ENCODE assay signal across 13 cellular contexts in the genomic region with DNA sequence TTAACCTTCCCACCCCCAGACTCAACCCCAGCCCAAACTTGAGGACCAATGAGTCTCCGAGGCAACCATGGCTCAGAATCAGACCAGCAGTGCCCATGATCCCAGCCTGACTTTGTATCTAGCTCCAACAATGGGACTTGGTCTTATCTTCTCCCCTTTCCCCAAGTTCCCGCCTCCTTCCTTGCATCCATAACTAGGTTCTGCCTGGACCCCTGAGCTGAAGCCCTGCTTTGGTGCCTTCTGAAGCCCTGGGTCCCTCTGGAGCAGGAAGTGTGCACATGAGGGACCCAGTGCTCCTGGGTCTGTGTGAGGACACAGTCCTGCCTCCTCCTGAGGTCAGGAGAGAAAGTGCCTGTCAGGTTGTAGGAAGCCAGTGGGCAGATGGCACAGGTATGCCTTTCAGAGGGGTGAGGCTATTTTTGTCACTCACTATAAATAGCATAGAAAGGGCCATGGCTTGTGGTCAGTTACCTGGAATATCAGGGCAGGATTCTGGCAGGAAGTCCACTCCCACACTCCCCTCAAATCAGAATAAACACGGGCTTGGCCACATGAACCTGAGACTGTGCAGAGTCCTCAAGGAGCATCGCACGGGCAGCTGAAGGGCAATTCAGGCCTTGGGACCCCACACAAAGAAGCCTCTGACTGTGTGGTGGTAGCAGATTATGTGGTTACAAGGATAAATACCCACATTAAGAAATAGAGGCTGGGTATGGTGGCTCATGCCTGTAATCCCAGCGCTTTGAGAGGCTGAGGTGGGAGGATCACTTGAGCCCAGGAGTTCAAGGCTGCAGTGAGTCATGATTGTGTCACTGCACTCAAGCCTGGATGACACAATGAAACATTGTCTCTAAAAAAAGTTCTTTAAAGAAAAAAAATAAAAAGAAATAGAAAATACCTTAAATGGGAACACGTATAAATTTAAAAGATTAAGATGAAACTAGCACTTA. TPM values are rescaled to one million over a fixed set of nuclear protein-coding genes. Genes with fewer than 3 reads are reported as not detected.
DNase-seq lines count a peak whose midpoint lies in the region; ATAC-seq, FAIRE-seq and TF ChIP-seq lines count a peak whose summit lies in the region.
"Had no signal": no experiment of that assay in that cellular context is flagged by ENCODE, and none has a peak within 500 bp of the region (broad histone marks: within the 10 kb centered on the region; RNA-seq: fewer than 3 reads in every experiment).

No MANE protein-coding gene starts in this region.

- peaks cover 18% of the 10 kb centered on the region for H3K27me3 Mint-ChIP-seq in activated CD4-positive, alpha-beta memory T cell treated with anti-CD3 and anti-CD28 coated beads, Interleukin-2, amount 10 ng/mL, durations not matched to agents 7 days and 5 days

- no peaks in the 10 kb centered on the region for H3K27me3 ChIP-seq in PC-9 (ENCODE audit: insufficient read depth, low read depth)
- H3K27me3 ChIP-seq: pancreas had no signal

- H3K36me3 ChIP-seq in PC-9 (ENCODE audit: low read depth), result no peaks in the 10 kb centered on the region
- H3K36me3 ChIP-seq: pancreas had no signal

- no TSS peak for BruUV-seq in PC-9 (replicated peaks; lab: Mats Ljungman, UMichigan)

- H3K9me3 Mint-ChIP-seq in activated CD4-positive, alpha-beta memory T cell treated with anti-CD3 and anti-CD28 coated beads, Interleukin-2, amount 10 ng/mL, durations not matched to agents 7 days and 5 days, result peaks cover 7% of the 10 kb centered on the region

- FAIRE-seq in H54 (lab: Jason Lieb, UNC), result peak; percentile 30
- FAIRE-seq in GM12892 (lab: Jason Lieb, UNC), result no peak
- FAIRE-seq: pancreas had no signal

- no peak for TF ChIP-seq POLR2A in H54 (IDR thresholded peaks at IDR 0.05; ENCODE audit: low read depth, low read length)
- no peak for TF ChIP-seq POLR2A in GM12892 (IDR thresholded peaks at IDR 0.05; ENCODE audit: low read depth, low read length)

- CTCF ChIA-PET in PC-9 (lab: Charles Lee), result interaction anchor here (0.6 to 0.7 kb wide), 2 partner anchors 19 to 46 kb away, joined by 3 read pairs; no protein-coding TSS in a partner anchor
- CTCF ChIA-PET in activated CD4-positive, alpha-beta memory T cell treated with anti-CD3 and anti-CD28 coated beads, Interleukin-2, amount 10 ng/mL, durations not matched to agents 7 days and 5 days (lab: Charles Lee), result no interaction called here

- no peaks in the 10 kb centered on the region for H3K79me2 ChIP-seq in PC-9 (ENCODE audit: low read depth)

- no peak for ATAC-seq in GM18511 (IDR thresholded peaks at IDR 0.05; ENCODE audit: unreplicated experiment)
- ATAC-seq: pancreas had no signal

- H3K4me3 ChIP-seq in PC-9, result no peak overlapping the region
- H3K4me3 ChIP-seq: pancreas had no signal

- peaks cover 7% of the 10 kb centered on the region; the same call in 1 of the 2 replicates for H3F3A ChIP-seq in PC-9 (ENCODE audit: insufficient read depth, low read depth)

- H3K4me2 ChIP-seq in PC-9, result peak overlapping the region; percentile 54

- H3K9me3 ChIP-seq in PC-9 (ENCODE audit: insufficient read depth, low read depth), result no peaks in the 10 kb centered on the region
- H3K9me3 ChIP-seq: pancreas had no signal

- H3K4me3 Mint-ChIP-seq in activated CD4-positive, alpha-beta memory T cell treated with anti-CD3 and anti-CD28 coated beads, Interleukin-2, amount 10 ng/mL, durations not matched to agents 7 days and 5 days, result no peak overlapping the region
- H3K4me3 Mint-ChIP-seq: activated naive CD8-positive, alpha-beta T cell treated with anti-CD3 and anti-CD28 coated beads, Interleukin-2, amount 10 ng/mL, durations not matched to agents 7 days and 5 days; memory B cell had no signal

- DNase-seq in H54 (ENCODE audit: insufficient read length, low spot score), result peak; percentile 7
- peak; percentile 52 to 80 for DNase-seq in PC-9
- peak; percentile 19 for DNase-seq in cerebellum (ENCODE audit: low spot score)
- DNase-seq in non-pigmented ciliary epithelial cell (ENCODE audit: low read depth), result peak; percentile 30
- no peak for DNase-seq in activated CD4-positive, alpha-beta memory T cell treated with anti-CD3 and anti-CD28 coated beads, Interleukin-2, amount 10 ng/mL, durations not matched to agents 7 days and 5 days
- DNase-seq in GM12892 (ENCODE audit: insufficient read length), result no peak
- DNase-seq: activated naive CD8-positive, alpha-beta T cell treated with anti-CD3 and anti-CD28 coated beads, Interleukin-2, amount 10 ng/mL, durations not matched to agents 7 days and 5 days; NCI-H2081 treated with DMSO at 0.1 percent for 48 hours; pancreas; stimulated activated CD4-positive, alpha-beta T cell treated with anti-CD3 and anti-CD28 coated beads, Interleukin-4, amount 100 ng/mL, for 1 hour; T-helper 9 cell had no signal

- no peaks in the 10 kb centered on the region for H3K9me2 ChIP-seq in PC-9 (ENCODE audit: insufficient read depth)

- peaks cover 21% of the 10 kb centered on the region for H3K4me1 ChIP-seq in PC-9 (replicated peaks; ENCODE audit: insufficient read depth)
- H3K4me1 ChIP-seq: pancreas had no signal

- peak overlapping the region; percentile 72 for H3K27ac ChIP-seq in PC-9
- H3K27ac ChIP-seq: pancreas had no signal

- H4K20me1 ChIP-seq in PC-9 (ENCODE audit: insufficient read depth), result no peaks in the 10 kb centered on the region

- POLR2A ChIA-PET in PC-9 (lab: Charles Lee; ENCODE audit: unreplicated experiment), result no interaction called here
- POLR2A ChIA-PET in activated CD4-positive, alpha-beta memory T cell treated with anti-CD3 and anti-CD28 coated beads, Interleukin-2, amount 10 ng/mL, durations not matched to agents 7 days and 5 days (lab: Charles Lee), result no interaction called here

- H3K27ac Mint-ChIP-seq in activated CD4-positive, alpha-beta memory T cell treated with anti-CD3 and anti-CD28 coated beads, Interleukin-2, amount 10 ng/mL, durations not matched to agents 7 days and 5 days, result no peak overlapping the region
- H3K27ac Mint-ChIP-seq: activated naive CD8-positive, alpha-beta T cell treated with anti-CD3 and anti-CD28 coated beads, Interleukin-2, amount 10 ng/mL, durations not matched to agents 7 days and 5 days; memory B cell had no signal

- H2AFZ ChIP-seq in PC-9, result peak overlapping the region; percentile 23; the same call in 1 of the 2 replicates

- intact Hi-C loops in PC-9 (cut with micrococcal nuclease; ENCODE audit: unreplicated experiment), result loop anchor here (2.0 kb wide), 1 partner anchor 27 kb away; a partner anchor contains a TSS

- H3K36me3 Mint-ChIP-seq in activated CD4-positive, alpha-beta memory T cell treated with anti-CD3 and anti-CD28 coated beads, Interleukin-2, amount 10 ng/mL, durations not matched to agents 7 days and 5 days (ENCODE audit: low read depth), result no peaks in the 10 kb centered on the region
- H3K36me3 Mint-ChIP-seq: memory B cell had no signal

- H3K4me1 Mint-ChIP-seq in activated CD4-positive, alpha-beta memory T cell treated with anti-CD3 and anti-CD28 coated beads, Interleukin-2, amount 10 ng/mL, durations not matched to agents 7 days and 5 days, result peaks cover 6% of the 10 kb centered on the region

- TF ChIP-seq CTCF in PC-9 (conservative IDR thresholded peaks at IDR 0.05), result no peak

RNA-seq across cellular contexts. Expression of a gene that starts 27.4 kb away (rescaled TPM):
- total RNA-seq in PC-9 (2021) (206 and 211 TPM in 2 replicates), cerebellum (59.7 TPM)
- 10 to 100 TPM; 16.3 to 21.0 TPM for total RNA-seq in activated CD4-positive, alpha-beta memory T cell treated with anti-CD3 and anti-CD28 coated beads, Interleukin-2, amount 10 ng/mL, durations not matched to agents 7 days and 5 days
- polyA plus RNA-seq in GM12892 (2012; ENCODE audit: missing spikeins), result 54.0 TPM

Comparison
In these comparisons a context has a peak if more than half of its experiments do, and no peak if none do; other contexts are left out.
1. DNase-seq: peak in H54 (single experiment), PC-9 (2 of 2), cerebellum (single experiment) and non-pigmented ciliary epithelial cell (single experiment); none in activated CD4-positive, alpha-beta memory T cell treated with anti-CD3 and anti-CD28 coated beads, Interleukin-2, amount 10 ng/mL, durations not matched to agents 7 days and 5 days (single experiment) and GM12892 (single experiment).